Comparison of ENCODE assay signal across 17 cellular contexts in genomic region chr4:156194896-156195295, GRCh38.
"Had no signal": no experiment of that assay in that cellular context is flagged by ENCODE, and none has a peak within 500 bp of the region (broad histone marks: within the 10 kb centered on the region; RNA-seq: fewer than 3 reads in every experiment).

No MANE protein-coding gene starts in this region.

- H3K27me3 ChIP-seq: adrenal gland, esophagus muscularis mucosa, ovary, spleen had no signal

- DNase-seq: activated CD4-positive, alpha-beta T cell treated with anti-CD3 and anti-CD28 coated beads, Interleukin-2, amount 50 U/mL, for 1 hour; activated CD8-positive, alpha-beta memory T cell treated with anti-CD3 and anti-CD28 coated beads for 24 hours; activated CD8-positive, alpha-beta memory T cell treated with anti-CD3 and anti-CD28 coated beads, Interleukin-2, amount 50 U/mL, for 48 hours; activated gamma-delta T cell treated with Interleukin-2 at 50 U/mL for 16 hours; adrenal gland; effector CD4-positive, alpha-beta T cell; left cardiac atrium; natural killer cell; ovary; spleen; stimulated activated CD8-positive, alpha-beta memory T cell treated with anti-CD3 and anti-CD28 coated beads, Interleukin-4, amount 100 ng/mL, for 48 hours; stimulated activated naive CD4-positive, alpha-beta T cell had no signal

- H3K27ac ChIP-seq: adrenal gland, esophagus muscularis mucosa, ovary, spleen had no signal

- ATAC-seq: activated CD4-positive, CD25-positive, alpha-beta regulatory T cell treated with anti-CD3 and anti-CD28 coated beads, Interleukin-2, amount 50 U/mL, for 24 hours; activated naive CD4-positive, alpha-beta T cell treated with anti-CD3 and anti-CD28 coated beads, Interleukin-2, amount 50 U/mL, for 72 hours; left cardiac atrium; natural killer cell; sciatic nerve had no signal

- H3K4me3 ChIP-seq: adrenal gland, esophagus muscularis mucosa, ovary, spleen had no signal

- H3K4me1 ChIP-seq: adrenal gland, spleen had no signal

- H3K36me3 ChIP-seq: adrenal gland, esophagus muscularis mucosa, ovary, spleen had no signal

- FAIRE-seq: astrocyte had no signal

- H3K9me3 ChIP-seq: adrenal gland, esophagus muscularis mucosa, ovary, spleen had no signal
